17 cellular contexts compared by ENCODE assay signal in the genomic region with DNA sequence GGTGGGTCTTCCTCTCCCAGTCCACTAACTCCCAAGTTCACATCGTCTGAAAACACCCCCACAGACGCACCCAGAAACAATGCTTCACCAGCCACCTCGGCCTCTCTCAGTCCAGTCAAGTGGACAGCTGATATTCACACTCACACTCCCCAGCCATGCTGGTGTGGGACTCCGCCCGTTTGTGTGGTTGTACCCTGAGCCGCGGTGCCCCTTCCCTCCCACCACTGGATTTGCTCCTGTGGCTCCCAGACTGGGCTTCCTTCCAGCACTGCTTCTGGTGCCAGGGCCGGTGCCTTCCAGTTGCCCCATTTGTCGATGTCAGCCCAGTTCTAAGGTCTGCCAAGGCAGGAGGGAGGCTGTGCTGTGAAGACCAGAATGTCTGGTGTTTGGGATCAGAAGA. TPM values are rescaled to one million over a fixed set of nuclear protein-coding genes. Genes with fewer than 3 reads are reported as not detected.
DNase-seq lines count a peak whose midpoint lies in the region; ATAC-seq and TF ChIP-seq lines count a peak whose summit lies in the region.
"Had no signal": no experiment of that assay in that cellular context is flagged by ENCODE, and none has a peak within 500 bp of the region (broad histone marks: within the 10 kb centered on the region; RNA-seq: fewer than 3 reads in every experiment).

No MANE protein-coding gene starts in this region.

- H3K36me3 ChIP-seq in heart right ventricle: peaks cover 0 to 13% (median 0%) of the 10 kb centered on the region in 9 donors
- H3K36me3 ChIP-seq in psoas muscle (ENCODE audit: insufficient read depth in 1 of 2, low read depth in 1 of 2): no peaks in the 10 kb centered on the region
- H3K36me3 ChIP-seq: BLaER1, colonic mucosa, thyroid gland, WERI-Rb-1 had no signal

- ATAC-seq in heart right ventricle: peak; percentile 15 to 80 (median 66)
- peak; percentile 33 to 59 (median 54) for ATAC-seq in psoas muscle
- no peak for ATAC-seq in GM18502 (IDR thresholded peaks at IDR 0.05; ENCODE audit: poor library complexity, unreplicated experiment)

- H3K27me3 ChIP-seq in heart right ventricle (no peaks in the 10 kb centered on the region), psoas muscle (ENCODE audit: insufficient read depth in 3 of 3, low read length in 2 of 3) (no peaks in the 10 kb centered on the region)
- H3K27me3 ChIP-seq: BLaER1, colonic mucosa, thyroid gland had no signal

- DNase-seq in Daoy (ENCODE audit: low read depth) (peak; percentile 11), NCI-H2029 treated with DMSO at 0.1 percent for 48 hours (lab: John Stamatoyannopoulos, UW) (peak; percentile 13), heart right ventricle (peak; percentile 62 to 67), psoas muscle (peak; percentile 36 to 68), activated gamma-delta T cell (lab: John Stamatoyannopoulos, UW) (no peak), islet precursor cell (no peak)
- DNase-seq: colonic mucosa; MV-4-11; RPMI8226; stimulated activated CD4-positive, alpha-beta T cell treated with anti-CD3 and anti-CD28 coated beads, Interleukin-4, amount 100 ng/mL, for 24 hours; WERI-Rb-1 had no signal

- peak overlapping the region in 5 of 10 donors; percentile 64 to 77 (median 65) for H3K27ac ChIP-seq in heart right ventricle
- H3K27ac ChIP-seq in psoas muscle: peak overlapping the region; percentile 49
- H3K27ac ChIP-seq: BLaER1, colonic mucosa, skin epidermis, thyroid gland, WERI-Rb-1 had no signal

- intact Hi-C loops in heart right ventricle (cut with DNase I) (loop anchor here in 4 of 10 donors (10.0 kb wide), 3 partner anchors 156 to 986 kb away; no protein-coding TSS in a partner anchor), psoas muscle (cut with DNase I) (loop anchor here in 1 of 2 donors (10.0 kb wide), 2 partner anchors 96 to 816 kb away; no protein-coding TSS in a partner anchor)

- H3K4me1 ChIP-seq in heart right ventricle (peaks cover 0 to 61% (median 19%) of the 10 kb centered on the region in 9 donors), psoas muscle (peaks cover 32% of the 10 kb centered on the region)
- H3K4me1 ChIP-seq: colonic mucosa had no signal

- 50 to 58% methylated on average over 9 of the region's 9 CpGs for WGBS in heart right ventricle, 2 donors
- 36 to 47% (median 37%) methylated on average over 9 of the region's 9 CpGs for WGBS in psoas muscle, 3 donors

- H3K4me3 ChIP-seq in heart right ventricle (no peak overlapping the region), psoas muscle (no peak overlapping the region)
- H3K4me3 ChIP-seq: BLaER1, colonic mucosa, skin epidermis, thyroid gland had no signal

- H3K9me3 ChIP-seq in heart right ventricle (no peaks in the 10 kb centered on the region), psoas muscle (no peaks in the 10 kb centered on the region)
- H3K9me3 ChIP-seq: BLaER1, colonic mucosa, thyroid gland had no signal

- TF ChIP-seq CTCF in heart right ventricle (IDR thresholded peaks at IDR 0.05) (no peak), psoas muscle (IDR thresholded peaks at IDR 0.05) (no peak)

RNA-seq across cellular contexts. Expression of a gene that starts 37.9 kb away (rescaled TPM):
- total RNA-seq in Daoy (2014; rRNA removed; shearing (Covaris generic)): not detected in 2 replicates
- total RNA-seq in heart right ventricle (not detected), psoas muscle (not detected)
- polyA plus RNA-seq in heart right ventricle (not detected), psoas muscle (not detected)
- total RNA-seq: colonic mucosa, frontal cortex, lung microvascular endothelial cell, thyroid gland had no signal

Comparison
In these comparisons a context has a peak if more than half of its experiments do, and no peak if none do; other contexts are left out.
1. DNase-seq: peak in Daoy (single experiment), NCI-H2029 treated with DMSO at 0.1 percent for 48 hours (single experiment), heart right ventricle (2 of 2) and psoas muscle (2 of 2); none in activated gamma-delta T cell (single experiment) and islet precursor cell (single experiment).